19 cellular contexts compared by ENCODE assay signal in the genomic region with DNA sequence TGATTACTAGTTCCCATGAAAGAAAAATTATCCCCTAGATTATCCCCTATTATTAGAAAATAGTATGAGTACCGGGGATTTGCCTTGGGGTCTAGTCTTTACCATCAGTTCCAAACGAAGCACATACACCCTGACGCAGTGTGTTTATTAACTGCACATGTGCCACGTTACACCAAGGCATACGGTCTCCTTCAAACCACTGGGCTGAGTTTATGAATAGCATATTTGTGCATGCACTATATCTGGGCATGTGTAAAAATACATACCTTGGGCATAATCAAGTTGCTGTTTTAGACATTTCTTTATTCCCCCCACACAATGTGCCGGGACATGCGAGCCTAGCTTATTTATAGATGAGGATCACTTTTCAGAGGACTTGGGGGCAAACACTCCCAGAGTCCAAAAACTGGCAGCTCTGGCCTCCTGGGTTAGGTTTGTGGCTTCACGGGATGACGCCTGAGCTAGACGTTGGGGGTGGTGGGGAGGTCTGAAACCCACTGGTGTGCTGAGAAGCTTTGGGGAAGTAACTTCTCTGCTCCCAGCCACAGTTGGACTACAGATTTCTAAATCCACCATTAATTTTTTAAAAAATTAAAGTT. TPM values are rescaled to one million over a fixed set of nuclear protein-coding genes. Genes with fewer than 3 reads are reported as not detected.
"Had no signal": no experiment of that assay in that cellular context is flagged by ENCODE, and none has a peak within 500 bp of the region (broad histone marks: within the 10 kb centered on the region; RNA-seq: fewer than 3 reads in every experiment).

No MANE protein-coding gene starts in this region.

- H3K4me3 Mint-ChIP-seq: endodermal cell; memory B cell; neural crest cell; stimulated activated memory B cell treated with anti-CD40 and anti-IgM and Interleukin-4, amounts not matched to agents 10 μg/mL and 1 μg/mL and 100 μg/mL, for 72 hours; T-helper 2 cell treated with Interferon-gamma antibody and Interleukin-4, amounts not matched to agents 5 μg/mL and 100 μg/mL, for 36 hours had no signal

- H3K36me3 Mint-ChIP-seq: memory B cell; stimulated activated memory B cell treated with anti-CD40 and anti-IgM and Interleukin-4, amounts not matched to agents 10 μg/mL and 1 μg/mL and 100 μg/mL, for 72 hours had no signal

- H3K9me3 Mint-ChIP-seq: endodermal cell; memory B cell; neural crest cell; stimulated activated memory B cell treated with anti-CD40 and anti-IgM and Interleukin-4, amounts not matched to agents 10 μg/mL and 1 μg/mL and 100 μg/mL, for 72 hours; T-helper 2 cell treated with Interferon-gamma antibody and Interleukin-4, amounts not matched to agents 5 μg/mL and 100 μg/mL, for 36 hours had no signal

- H3K9me3 ChIP-seq: ovary, sigmoid colon, thyroid gland, uterus had no signal

- H3K27ac Mint-ChIP-seq: endodermal cell; memory B cell; stimulated activated memory B cell treated with anti-CD40 and anti-IgM and Interleukin-4, amounts not matched to agents 10 μg/mL and 1 μg/mL and 100 μg/mL, for 72 hours; T-helper 2 cell treated with Interferon-gamma antibody and Interleukin-4, amounts not matched to agents 5 μg/mL and 100 μg/mL, for 36 hours had no signal

- H3K36me3 ChIP-seq: ovary, sigmoid colon, thyroid gland, uterus had no signal

- H3K27ac ChIP-seq: sigmoid colon had no signal

- ATAC-seq: activated CD4-positive, CD25-positive, alpha-beta regulatory T cell treated with anti-CD3 and anti-CD28 coated beads, Interleukin-2, amount 50 U/mL, for 24 hours; left ventricle myocardium superior; stimulated activated memory B cell treated with anti-CD40 and anti-IgM and Interleukin-4, amounts not matched to agents 10 μg/mL and 1 μg/mL and 100 μg/mL, for 72 hours had no signal

- DNase-seq: activated naive CD4-positive, alpha-beta T cell treated with Interleukin-2 at 50 U/mL for 16 hours; activated T-cell treated with anti-CD3 and anti-CD28 coated beads for 4 hours; anterior cingulate cortex; endodermal cell; erythroblast; hypothalamus; left ventricle myocardium superior; ovary; sigmoid colon; stimulated activated CD4-positive, alpha-beta T cell treated with anti-CD3 and anti-CD28 coated beads, Interleukin-2, amount 100 ng/mL, for 48 hours; thyroid gland; uterus had no signal

- H3K4me1 ChIP-seq: sigmoid colon, uterus had no signal

- H3K4me3 ChIP-seq: ovary, sigmoid colon, thyroid gland, uterus had no signal

- H3K27me3 ChIP-seq: ovary, sigmoid colon, thyroid gland, uterus had no signal

RNA-seq across cellular contexts. Expression of gene IGDCC3, which starts 28.7 kb away (rescaled TPM):
- total RNA-seq: bronchial epithelial cell, dermis microvascular lymphatic vessel endothelial cell had no signal
